Comparison of ENCODE assay signal across 12 cellular contexts in genomic region chr1:158101944-158102343, GRCh38.
DNase-seq lines count a peak whose midpoint lies in the region; ATAC-seq, FAIRE-seq and TF ChIP-seq lines count a peak whose summit lies in the region.
"Had no signal": no experiment of that assay in that cellular context is flagged by ENCODE, and none has a peak within 500 bp of the region (broad histone marks: within the 10 kb centered on the region; RNA-seq: fewer than 3 reads in every experiment).

No MANE protein-coding gene starts in this region.

- no peak overlapping the region for H3K9ac ChIP-seq in H1 (replicated peaks in 1 of 4; ENCODE audit: extremely low read depth in 1 of 4, low read depth in 3 of 4, low read length in 3 of 4)
- H3K9ac ChIP-seq in neural progenitor cell = no peak overlapping the region

- POLR2A ChIA-PET in H1 (lab: Charles Lee; ENCODE audit: partially characterized antibody) = interaction anchor here (1.9 to 2.2 kb wide), 2 partner anchors 18 to 24 kb away, joined by 4 to 6 read pairs; no protein-coding TSS in a partner anchor

- H2BK20ac ChIP-seq in H1 (ENCODE audit: low read length) = peak overlapping the region; percentile 1

- H3K27me3 ChIP-seq in H1 (replicated peaks in 1 of 4; ENCODE audit: control insufficient read depth in 3 of 4, extremely low read depth in 1 of 4, insufficient read depth in 3 of 4, low read length in 3 of 4) (no peaks in the 10 kb centered on the region), neural progenitor cell (no peaks in the 10 kb centered on the region)

- H3K4me2 ChIP-seq in H1 (ENCODE audit: insufficient read depth in 1 of 2, low read depth in 2 of 2, low read length in 2 of 2) (no peak overlapping the region; a peak in 1 of 4 replicates), neural progenitor cell (peak overlapping the region; percentile 24)

- H3K79me2 ChIP-seq in H1 (ENCODE audit: control insufficient read depth in 1 of 2, insufficient read depth in 2 of 2, low read length in 2 of 2) = no peaks in the 10 kb centered on the region
- H3K79me2 ChIP-seq in neural progenitor cell (ENCODE audit: low read depth) = no peaks in the 10 kb centered on the region

- no peak overlapping the region for H3K27ac ChIP-seq in H1 (ENCODE audit: low read depth, low read length)
- no peak overlapping the region for H3K27ac ChIP-seq in neural progenitor cell

- no peak overlapping the region for H3K23ac ChIP-seq in H1 (ENCODE audit: insufficient read length)

- CTCF ChIA-PET in H1 (lab: Charles Lee; ENCODE audit: partially characterized antibody) = interaction anchor here (0.6 to 38.2 kb wide), 5 partner anchors 9 to 153 kb away, joined by 3 to 2918 read pairs (median 5); partner anchors contain the start of gene KIRREL1

- H3K4me1 ChIP-seq in H1 (replicated peaks in 1 of 4; ENCODE audit: control insufficient read depth in 3 of 4, insufficient read depth in 4 of 4, low read length in 3 of 4) (peaks cover 20 to 56% (median 46%) of the 10 kb centered on the region in 4 experiments), neural progenitor cell (peaks cover 83% of the 10 kb centered on the region)

- TF ChIP-seq RAD21 in H1 (IDR thresholded peaks at IDR 0.05 in 1 of 2, conservative IDR thresholded peaks at IDR 0.05 in 1 of 2; ENCODE audit: low read depth in 2 of 2, low read length in 2 of 2) = no peak

- WGBS in H1 (ENCODE audit: extremely low coverage in 1 of 2, insufficient coverage in 1 of 2, insufficient read length in 1 of 2, insufficient replicate concordance in 2 of 2, low coverage in 1 of 2, low lambda C conversion rate in 2 of 2, missing lambda C conversion rate in 1 of 2), 2 experiments = 83% methylated on average over 1 of the region's 1 CpG; no CpG with 5 or more reads in 1 of the 2 experiments

- H3K9me3 ChIP-seq in H1 (ENCODE audit: insufficient read depth in 2 of 2, low read depth in 1 of 2, low read length in 1 of 2) (no peaks in the 10 kb centered on the region), neural progenitor cell (ENCODE audit: low read depth) (no peaks in the 10 kb centered on the region)

- no peaks in the 10 kb centered on the region for H4K20me1 ChIP-seq in H1 (replicated peaks in 1 of 2; ENCODE audit: control insufficient read depth in 1 of 2, insufficient read depth in 2 of 2, low read length in 2 of 2)
- H4K20me1 ChIP-seq in neural progenitor cell (ENCODE audit: low read depth) = no peaks in the 10 kb centered on the region

- H3K79me1 ChIP-seq in H1 (ENCODE audit: low read depth, low read length) = no peaks in the 10 kb centered on the region

- no peak overlapping the region for H4K8ac ChIP-seq in H1 (ENCODE audit: extremely low read depth, insufficient read depth, low read length)

- H3K14ac ChIP-seq in H1 (ENCODE audit: insufficient read length) = no peak overlapping the region

- H3K27ac Mint-ChIP-seq in neural progenitor cell = no peak overlapping the region

- no peak for TF ChIP-seq EP300 in H1 (IDR thresholded peaks at IDR 0.05; ENCODE audit: borderline replicate concordance in 1 of 2, low read depth in 2 of 2, low read length in 2 of 2)

- H3K9me3 Mint-ChIP-seq in neural progenitor cell = no peaks in the 10 kb centered on the region

- peaks cover 70% of the 10 kb centered on the region for H3F3A ChIP-seq in neural progenitor cell (ENCODE audit: low read depth)

- H3K4me3 Mint-ChIP-seq in neural progenitor cell = no peak overlapping the region

- H2BK5ac ChIP-seq in H1 (ENCODE audit: low read depth, low read length) = peak overlapping the region; percentile 1; the same call in 1 of the 2 replicates

- DNase-seq in GM04504 (ENCODE audit: low read depth) = peak; percentile 33
- DNase-seq in NCI-H460 (ENCODE audit: extremely low read depth, low read depth) = peak; percentile 54
- no peak for DNase-seq in H1 (ENCODE audit: low read depth in 1 of 2, low spot score in 2 of 2)
- DNase-seq in neural progenitor cell (ENCODE audit: low spot score) = no peak
- DNase-seq in SKM-1 (lab: John Stamatoyannopoulos, UW; ENCODE audit: unreplicated experiment) = no peak
- no peak for DNase-seq in amniotic stem cell (lab: John Stamatoyannopoulos, UW)
- DNase-seq: NCI-H446, nucleus accumbens had no signal

- H2AK5ac ChIP-seq in H1 (ENCODE audit: low read depth, low read length) = no peak overlapping the region

- H3K27me3 Mint-ChIP-seq in neural progenitor cell (ENCODE audit: insufficient read depth, low read depth) = peaks cover 15% of the 10 kb centered on the region

- H4K91ac ChIP-seq in H1 (replicated peaks; ENCODE audit: insufficient read length, low read length) = peak overlapping the region; percentile 75

- H3K56ac ChIP-seq in H1 (replicated peaks; ENCODE audit: insufficient read length, low read depth, low read length) = no peak overlapping the region

- TF ChIP-seq CTCF in H1 (IDR thresholded peaks at IDR 0.05; ENCODE audit: control extremely low read depth in 1 of 3, insufficient read depth in 1 of 3, low read depth in 1 of 3, low read length in 3 of 3) (no peak), neural progenitor cell (IDR thresholded peaks at IDR 0.05) (no peak)

- peaks cover 64% of the 10 kb centered on the region for H3K4me1 Mint-ChIP-seq in neural progenitor cell

- H3K36me3 ChIP-seq in H1 (ENCODE audit: control insufficient read depth in 2 of 4, insufficient read depth in 4 of 4, low read length in 3 of 4) (no peaks in the 10 kb centered on the region), neural progenitor cell (no peaks in the 10 kb centered on the region)

- TF ChIP-seq POLR2A in H1 (IDR thresholded peaks at IDR 0.05; ENCODE audit: control extremely low read depth in 1 of 2, low read depth in 2 of 2, low read length in 2 of 2) (no peak), GM18505 (IDR thresholded peaks at IDR 0.05; ENCODE audit: borderline replicate concordance, extremely low read depth, insufficient read depth, insufficient read length) (no peak)

- peaks cover 5% of the 10 kb centered on the region for H3K36me3 Mint-ChIP-seq in neural progenitor cell

- no peak for FAIRE-seq in H1 (lab: Jason Lieb, UNC)
- FAIRE-seq: GM18507, islet of Langerhans had no signal

- H3K4ac ChIP-seq in H1 (replicated peaks; ENCODE audit: insufficient read length, low read depth, low read length) = peak overlapping the region; percentile 74

- peak overlapping the region; percentile 14 for H2BK120ac ChIP-seq in H1 (replicated peaks; ENCODE audit: low read depth, low read length)

- peak overlapping the region; percentile 1; the same call in 1 of the 2 replicates for H2BK12ac ChIP-seq in H1 (ENCODE audit: low read depth, low read length)

- no peak overlapping the region; the same call in 1 of the 2 replicates for H2BK15ac ChIP-seq in H1 (ENCODE audit: low read length)

- H3K4me3 ChIP-seq in H1 (ENCODE audit: extremely low read depth in 1 of 4, insufficient read depth in 2 of 4, low read depth in 3 of 4, low read length in 4 of 4) (no peak overlapping the region), neural progenitor cell (no peak overlapping the region)

- no peaks in the 10 kb centered on the region; the same call in 1 of the 2 replicates for H3K23me2 ChIP-seq in H1 (ENCODE audit: low read depth, low read length)

- 0 out of 2 replicates have a peak overlapping the region, but pooled peaks have one; percentile 7 for H3K18ac ChIP-seq in H1 (ENCODE audit: extremely low read depth, low read length)

- no peak overlapping the region for H4K5ac ChIP-seq in H1 (ENCODE audit: insufficient read length, low read depth, low read length)

- H2AFZ ChIP-seq in H1 (ENCODE audit: low read length) = no peak overlapping the region
- no peak overlapping the region for H2AFZ ChIP-seq in neural progenitor cell (replicated peaks)

- ATAC-seq in GM18505 (IDR thresholded peaks at IDR 0.05; ENCODE audit: unreplicated experiment) (no peak), GM18511 (IDR thresholded peaks at IDR 0.05; ENCODE audit: unreplicated experiment) (no peak)

TF ChIP-seq in H1, 55 proteins besides CTCF, POLR2A, EP300 and RAD21 (continues in another document):
- no peak for TF ChIP-seq SUZ12 (IDR thresholded peaks at IDR 0.05; ENCODE audit: low read length)
- TF ChIP-seq FOSL1 (IDR thresholded peaks at IDR 0.05; ENCODE audit: insufficient read depth, low read depth, low read length) = no peak
- no peak for TF ChIP-seq SIX5 (IDR thresholded peaks at IDR 0.05; ENCODE audit: low read depth, low read length)
- TF ChIP-seq TCF12 (IDR thresholded peaks at IDR 0.05; ENCODE audit: low read depth, low read length) = no peak
- no peak for TF ChIP-seq NANOG (IDR thresholded peaks at IDR 0.05; ENCODE audit: insufficient read depth, low read depth, low read length, poor library complexity, severe bottlenecking)
- TF ChIP-seq POLR2AphosphoS5 (IDR thresholded peaks at IDR 0.05; ENCODE audit: low read depth, low read length) = no peak
- no peak for TF ChIP-seq ATF3 (IDR thresholded peaks at IDR 0.05; ENCODE audit: insufficient read depth, low read depth, low read length)
- TF ChIP-seq BCL11A (IDR thresholded peaks at IDR 0.05; ENCODE audit: low read depth in 2 of 2, low read length in 2 of 2) = no peak
- TF ChIP-seq BRCA1 (IDR thresholded peaks at IDR 0.05; ENCODE audit: low read depth, low read length) = no peak
- TF ChIP-seq ASH2L (IDR thresholded peaks at IDR 0.05; ENCODE audit: low read length) = no peak
- TF ChIP-seq SIN3A (conservative IDR thresholded peaks at IDR 0.05 in 1 of 2, IDR thresholded peaks at IDR 0.05 in 1 of 2; ENCODE audit: low read depth in 1 of 2, low read length in 2 of 2) = no peak
- TF ChIP-seq RBBP5 (IDR thresholded peaks at IDR 0.05; ENCODE audit: borderline replicate concordance, low read depth, low read length) = no peak
- TF ChIP-seq KDM4A (IDR thresholded peaks at IDR 0.05; ENCODE audit: low read depth, low read length, severe bottlenecking) = no peak
- no peak for TF ChIP-seq CEBPB (IDR thresholded peaks at IDR 0.05; ENCODE audit: low read depth, low read length)
- TF ChIP-seq NRF1 (IDR thresholded peaks at IDR 0.05; ENCODE audit: low read depth, low read length) = no peak
- TF ChIP-seq GTF2F1 (IDR thresholded peaks at IDR 0.05; ENCODE audit: borderline replicate concordance, low read depth, low read length) = no peak

Comparison
In these comparisons a context has a peak if more than half of its experiments do, and no peak if none do; other contexts are left out.
1. DNase-seq: peak in GM04504 (single experiment) and NCI-H460 (single experiment); none in H1 (0 of 2), neural progenitor cell (single experiment), SKM-1 (single experiment) and amniotic stem cell (single experiment).